ENCODE assay signal across 23 cellular contexts in the genomic region with DNA sequence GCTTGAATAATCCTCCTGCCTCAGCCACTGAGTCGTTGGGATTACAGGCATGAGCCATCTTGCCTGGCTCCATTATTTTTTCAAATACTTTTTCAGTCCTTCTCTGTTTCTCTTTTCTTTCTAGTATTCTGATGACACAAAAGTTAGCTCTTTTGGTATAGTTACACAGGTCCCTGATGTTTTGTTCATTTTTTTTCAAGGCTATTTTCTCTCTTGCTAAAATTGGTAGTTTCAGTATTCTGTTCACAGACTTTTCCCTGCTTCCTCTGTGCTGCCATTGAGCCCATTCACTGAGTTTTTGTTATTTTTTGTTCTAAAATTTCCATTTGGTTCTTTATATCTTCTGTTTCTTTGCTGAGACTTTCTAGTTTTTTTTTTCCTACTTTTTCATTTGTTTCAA.
A peak's percentile ranks its signal among the peaks of the same experiment; 100 is the strongest.
DNase-seq lines count a peak whose midpoint lies in the region; ATAC-seq, FAIRE-seq and TF ChIP-seq lines count a peak whose summit lies in the region.
"Had no signal": no experiment of that assay in that cellular context is flagged by ENCODE, and none has a peak within 500 bp of the region (broad histone marks: within the 10 kb centered on the region; RNA-seq: fewer than 3 reads in every experiment).

No MANE protein-coding gene starts in this region.

- H3K27ac ChIP-seq in HUES48 (ENCODE audit: low read depth, low read length): no peak overlapping the region
- H3K27ac ChIP-seq in astrocyte (ENCODE audit: low read depth, low read length): no peak overlapping the region
- H3K27ac ChIP-seq: body of pancreas, left ventricle myocardium inferior, SJSA1, thyroid gland, WERI-Rb-1 had no signal

- H3K27me3 Mint-ChIP-seq in Caco-2 (ENCODE audit: insufficient read depth, unreplicated experiment) (no peaks in the 10 kb centered on the region), astrocyte (ENCODE audit: low read depth, unreplicated experiment) (no peaks in the 10 kb centered on the region)
- no peaks in the 10 kb centered on the region for H3K27me3 Mint-ChIP-seq in naive thymus-derived CD8-positive, alpha-beta T cell
- no peaks in the 10 kb centered on the region for H3K27me3 Mint-ChIP-seq in activated T-helper 1 cell treated with anti-CD3 and anti-CD28 coated beads, Interleukin-12 subunit alpha, Interleukin-12 subunit beta, Interleukin-2, Interleukin-4 antibody, amounts not matched to agents 30 ng/mL and 10 ng/mL and 1 ng/mL, durations not matched to agents 14 hours and 24 hours and 36 hours (ENCODE audit: insufficient read depth)
- H3K27me3 Mint-ChIP-seq: activated CD4-positive, alpha-beta memory T cell treated with anti-CD3 and anti-CD28 coated beads for 36 hours; CD4-positive, alpha-beta memory T cell had no signal

- TF ChIP-seq CTCF in Caco-2 (IDR thresholded peaks at IDR 0.05; ENCODE audit: insufficient read depth in 1 of 2, low read depth in 1 of 2, low read length in 1 of 2, severe bottlenecking in 1 of 2, unreplicated experiment in 1 of 2): no peak
- no peak for TF ChIP-seq CTCF in astrocyte (IDR thresholded peaks at IDR 0.05; ENCODE audit: insufficient read depth, low read depth, low read length)
- TF ChIP-seq CTCF in foreskin fibroblast (IDR thresholded peaks at IDR 0.05; ENCODE audit: low read depth, low read length): no peak

- H3K79me2 ChIP-seq in astrocyte (ENCODE audit: insufficient read depth, low read length): no peaks in the 10 kb centered on the region

- no peaks in the 10 kb centered on the region for H3K4me1 ChIP-seq in Caco-2
- H3K4me1 ChIP-seq in HUES48 (ENCODE audit: control insufficient read depth, insufficient read depth, low read length): peaks cover 10% of the 10 kb centered on the region; the same call in 1 of the 2 replicates
- H3K4me1 ChIP-seq in astrocyte (ENCODE audit: insufficient read depth, low read length): no peaks in the 10 kb centered on the region
- H3K4me1 ChIP-seq: body of pancreas, SJSA1, thyroid gland had no signal

- H3K4me1 Mint-ChIP-seq in Caco-2 (ENCODE audit: low read depth, unreplicated experiment) (peaks cover 11% of the 10 kb centered on the region), astrocyte (ENCODE audit: low read depth, unreplicated experiment) (peaks cover under 1% of the 10 kb centered on the region)
- peaks cover 18 to 35% (median 27%) of the 10 kb centered on the region in 4 donors for H3K4me1 Mint-ChIP-seq in naive thymus-derived CD8-positive, alpha-beta T cell
- peaks cover 7% of the 10 kb centered on the region for H3K4me1 Mint-ChIP-seq in activated T-helper 1 cell treated with anti-CD3 and anti-CD28 coated beads, Interleukin-12 subunit alpha, Interleukin-12 subunit beta, Interleukin-2, Interleukin-4 antibody, amounts not matched to agents 30 ng/mL and 10 ng/mL and 1 ng/mL, durations not matched to agents 14 hours and 24 hours and 36 hours (ENCODE audit: low read depth)

- H3K4me2 ChIP-seq in astrocyte (ENCODE audit: low read length): no peak overlapping the region

- H3K9ac ChIP-seq in HUES48 (ENCODE audit: low read depth, low read length) (no peak overlapping the region), astrocyte (ENCODE audit: low read length) (no peak overlapping the region)

- intact Hi-C loops in Caco-2 (cut with micrococcal nuclease; ENCODE audit: unreplicated experiment): no loop called here
- intact Hi-C loops in activated T-helper 1 cell treated with anti-CD3 and anti-CD28 coated beads, Interleukin-12 subunit alpha, Interleukin-12 subunit beta, Interleukin-2, Interleukin-4 antibody, amounts not matched to agents 30 ng/mL and 10 ng/mL and 1 ng/mL, durations not matched to agents 14 hours and 24 hours and 36 hours (cut with micrococcal nuclease): no loop called here

- BruUV-seq in Caco-2 (replicated peaks; lab: Mats Ljungman, UMichigan): no TSS peak

- POLR2A ChIA-PET in Caco-2 (lab: Charles Lee): interaction anchor here (0.7 kb wide), 1 partner anchor 92 kb away, joined by 4 read pairs; no protein-coding TSS in a partner anchor
- POLR2A ChIA-PET in naive thymus-derived CD8-positive, alpha-beta T cell (lab: Charles Lee): interaction anchor here (1.0 kb wide), 1 partner anchor 16 kb away, joined by 3 read pairs; no protein-coding TSS in a partner anchor

- H3K9me3 Mint-ChIP-seq in Caco-2 (ENCODE audit: unreplicated experiment) (no peaks in the 10 kb centered on the region), astrocyte (ENCODE audit: unreplicated experiment) (peaks cover 4% of the 10 kb centered on the region)
- H3K9me3 Mint-ChIP-seq in naive thymus-derived CD8-positive, alpha-beta T cell: peaks cover 0 to 2% (median 0%) of the 10 kb centered on the region in 9 donors
- H3K9me3 Mint-ChIP-seq in activated T-helper 1 cell treated with anti-CD3 and anti-CD28 coated beads, Interleukin-12 subunit alpha, Interleukin-12 subunit beta, Interleukin-2, Interleukin-4 antibody, amounts not matched to agents 30 ng/mL and 10 ng/mL and 1 ng/mL, durations not matched to agents 14 hours and 24 hours and 36 hours: no peaks in the 10 kb centered on the region
- H3K9me3 Mint-ChIP-seq: activated CD4-positive, alpha-beta memory T cell treated with anti-CD3 and anti-CD28 coated beads for 36 hours; activated naive CD4-positive, alpha-beta T cell treated with anti-CD3 and anti-CD28 coated beads, Interleukin-2, amount 50 U/mL, for 72 hours; activated T-cell treated with anti-CD3 and anti-CD28 coated beads, Interleukin-2, amount 50 U/mL, for 4 hours; CD4-positive, alpha-beta memory T cell; T-helper 1 cell treated with Interleukin-12 subunit alpha and Interleukin-12 subunit beta and Interleukin-4 antibody, amounts not matched to agents 30 μg/mL and 1 μg/mL, for 36 hours had no signal

- no peak overlapping the region for H2AFZ ChIP-seq in astrocyte (ENCODE audit: low read depth, low read length)

- CTCF ChIA-PET in Caco-2 (lab: Charles Lee): no interaction called here

- H3K9me3 ChIP-seq in Caco-2: no peaks in the 10 kb centered on the region
- no peaks in the 10 kb centered on the region for H3K9me3 ChIP-seq in HUES48 (ENCODE audit: control insufficient read depth, insufficient read depth, low read length)
- H3K9me3 ChIP-seq in astrocyte (ENCODE audit: insufficient read depth, low read depth, low read length): no peaks in the 10 kb centered on the region
- H3K9me3 ChIP-seq: body of pancreas, left ventricle myocardium inferior, mucosa of descending colon, SJSA1, thyroid gland had no signal

- DNase-seq in Caco-2 (no peak), astrocyte (ENCODE audit: low read depth) (no peak), foreskin fibroblast (no peak), foreskin melanocyte (no peak), NCI-H69 (lab: John Stamatoyannopoulos, UW) (no peak)
- DNase-seq in naive thymus-derived CD8-positive, alpha-beta T cell: no peak
- DNase-seq in activated T-helper 1 cell treated with anti-CD3 and anti-CD28 coated beads, Interleukin-12 subunit alpha, Interleukin-12 subunit beta, Interleukin-2, Interleukin-4 antibody, amounts not matched to agents 30 ng/mL and 10 ng/mL and 1 ng/mL, durations not matched to agents 14 hours and 24 hours and 36 hours (ENCODE audit: low spot score): no peak
- DNase-seq: activated CD4-positive, alpha-beta memory T cell treated with anti-CD3 and anti-CD28 coated beads for 36 hours; activated T-cell treated with anti-CD3 and anti-CD28 coated beads, Interleukin-2, amount 50 U/mL, for 4 hours; body of pancreas; CD4-positive, alpha-beta memory T cell; cortex of kidney; left ventricle myocardium inferior; mucosa of descending colon; NCI-H1417 treated with DMSO at 0.1 percent for 48 hours; right cardiac atrium; stimulated activated CD4-positive, alpha-beta T cell treated with anti-CD3 and anti-CD28 coated beads, Interleukin-15, amount 100 ng/mL, for 24 hours; thyroid gland; WERI-Rb-1 had no signal

- no peak overlapping the region for H3K4me3 ChIP-seq in Caco-2 (ENCODE audit: low read depth, low read length)
- peak overlapping the region; percentile 20 for H3K4me3 ChIP-seq in HUES48 (ENCODE audit: low read depth, low read length)
- no peak overlapping the region for H3K4me3 ChIP-seq in astrocyte (ENCODE audit: insufficient read depth, low read depth, low read length)
- no peak overlapping the region for H3K4me3 ChIP-seq in foreskin fibroblast (ENCODE audit: low read depth in 1 of 2, low read length in 2 of 2)
- H3K4me3 ChIP-seq: body of pancreas, left ventricle myocardium inferior, mucosa of descending colon, SJSA1, thyroid gland had no signal

- no peak for FAIRE-seq in astrocyte (lab: Jason Lieb, UNC)

- H3K27ac Mint-ChIP-seq in Caco-2 (ENCODE audit: unreplicated experiment) (peak overlapping the region; percentile 40), astrocyte (ENCODE audit: unreplicated experiment) (no peak overlapping the region)
- H3K27ac Mint-ChIP-seq in naive thymus-derived CD8-positive, alpha-beta T cell: peak overlapping the region in 6 of 10 donors; percentile 18 to 80 (median 24)
- H3K27ac Mint-ChIP-seq in activated T-helper 1 cell treated with anti-CD3 and anti-CD28 coated beads, Interleukin-12 subunit alpha, Interleukin-12 subunit beta, Interleukin-2, Interleukin-4 antibody, amounts not matched to agents 30 ng/mL and 10 ng/mL and 1 ng/mL, durations not matched to agents 14 hours and 24 hours and 36 hours: no peak overlapping the region
- H3K27ac Mint-ChIP-seq: activated CD4-positive, alpha-beta memory T cell treated with anti-CD3 and anti-CD28 coated beads for 36 hours; T-helper 1 cell treated with Interleukin-12 subunit alpha and Interleukin-12 subunit beta and Interleukin-4 antibody, amounts not matched to agents 30 μg/mL and 1 μg/mL, for 36 hours had no signal

- no peaks in the 10 kb centered on the region for H4K20me1 ChIP-seq in astrocyte (ENCODE audit: insufficient read depth, low read length)

- peaks cover 11% of the 10 kb centered on the region for H3K36me3 Mint-ChIP-seq in Caco-2 (ENCODE audit: insufficient read depth, unreplicated experiment)
- H3K36me3 Mint-ChIP-seq in astrocyte (ENCODE audit: low read depth, unreplicated experiment): peaks cover 3% of the 10 kb centered on the region
- H3K36me3 Mint-ChIP-seq in naive thymus-derived CD8-positive, alpha-beta T cell: peaks cover 0 to 46% (median 21%) of the 10 kb centered on the region in 3 donors
- peaks cover 5% of the 10 kb centered on the region for H3K36me3 Mint-ChIP-seq in activated T-helper 1 cell treated with anti-CD3 and anti-CD28 coated beads, Interleukin-12 subunit alpha, Interleukin-12 subunit beta, Interleukin-2, Interleukin-4 antibody, amounts not matched to agents 30 ng/mL and 10 ng/mL and 1 ng/mL, durations not matched to agents 14 hours and 24 hours and 36 hours (ENCODE audit: low read depth)
- H3K36me3 Mint-ChIP-seq: activated naive CD4-positive, alpha-beta T cell treated with anti-CD3 and anti-CD28 coated beads, Interleukin-2, amount 50 U/mL, for 72 hours had no signal

- H3K36me3 ChIP-seq in Caco-2 (ENCODE audit: control insufficient read depth, insufficient read depth, low read length) (no peaks in the 10 kb centered on the region; the same call in 1 of the 2 replicates), HUES48 (ENCODE audit: control insufficient read depth, insufficient read depth, low read length) (peaks cover 15% of the 10 kb centered on the region), astrocyte (ENCODE audit: insufficient read depth, low read length) (no peaks in the 10 kb centered on the region)
- H3K36me3 ChIP-seq: SJSA1, WERI-Rb-1 had no signal

- H3K27me3 ChIP-seq in Caco-2 (replicated peaks; ENCODE audit: control insufficient read depth, insufficient read depth, low read length): no peaks in the 10 kb centered on the region
- no peaks in the 10 kb centered on the region for H3K27me3 ChIP-seq in HUES48 (ENCODE audit: control insufficient read depth, insufficient read depth, low read length)
- no peaks in the 10 kb centered on the region for H3K27me3 ChIP-seq in astrocyte (ENCODE audit: insufficient read depth, low read length)
- H3K27me3 ChIP-seq: body of pancreas, SJSA1, thyroid gland had no signal

- ATAC-seq in naive thymus-derived CD8-positive, alpha-beta T cell: no peak
- ATAC-seq: activated naive CD4-positive, alpha-beta T cell treated with anti-CD3 and anti-CD28 coated beads, Interleukin-2, amount 50 U/mL, for 72 hours; activated T-cell treated with anti-CD3 and anti-CD28 coated beads, Interleukin-2, amount 50 U/mL, for 4 hours; body of pancreas; mucosa of descending colon; right cardiac atrium had no signal

- H3K4me3 Mint-ChIP-seq in Caco-2 (ENCODE audit: unreplicated experiment): no peak overlapping the region
- peak overlapping the region; percentile 17 for H3K4me3 Mint-ChIP-seq in astrocyte (ENCODE audit: unreplicated experiment)
- peak overlapping the region in 1 of 10 donors; percentile 51 for H3K4me3 Mint-ChIP-seq in naive thymus-derived CD8-positive, alpha-beta T cell
- H3K4me3 Mint-ChIP-seq in activated T-helper 1 cell treated with anti-CD3 and anti-CD28 coated beads, Interleukin-12 subunit alpha, Interleukin-12 subunit beta, Interleukin-2, Interleukin-4 antibody, amounts not matched to agents 30 ng/mL and 10 ng/mL and 1 ng/mL, durations not matched to agents 14 hours and 24 hours and 36 hours: no peak overlapping the region
- H3K4me3 Mint-ChIP-seq: activated CD4-positive, alpha-beta memory T cell treated with anti-CD3 and anti-CD28 coated beads for 36 hours; activated T-cell treated with anti-CD3 and anti-CD28 coated beads, Interleukin-2, amount 50 U/mL, for 4 hours; T-helper 1 cell treated with Interleukin-12 subunit alpha and Interleukin-12 subunit beta and Interleukin-4 antibody, amounts not matched to agents 30 μg/mL and 1 μg/mL, for 36 hours had no signal

Comparison
In these comparisons a context has a peak if more than half of its experiments do, and no peak if none do; other contexts are left out.
1. H3K27ac Mint-ChIP-seq: peak in Caco-2 (single experiment) and naive thymus-derived CD8-positive, alpha-beta T cell (6 of 10); none in astrocyte (single experiment) and activated T-helper 1 cell treated with anti-CD3 and anti-CD28 coated beads, Interleukin-12 subunit alpha, Interleukin-12 subunit beta, Interleukin-2, Interleukin-4 antibody, amounts not matched to agents 30 ng/mL and 10 ng/mL and 1 ng/mL, durations not matched to agents 14 hours and 24 hours and 36 hours (single experiment).